Comparison of ENCODE assay signal across 9 cellular contexts in the genomic region with DNA sequence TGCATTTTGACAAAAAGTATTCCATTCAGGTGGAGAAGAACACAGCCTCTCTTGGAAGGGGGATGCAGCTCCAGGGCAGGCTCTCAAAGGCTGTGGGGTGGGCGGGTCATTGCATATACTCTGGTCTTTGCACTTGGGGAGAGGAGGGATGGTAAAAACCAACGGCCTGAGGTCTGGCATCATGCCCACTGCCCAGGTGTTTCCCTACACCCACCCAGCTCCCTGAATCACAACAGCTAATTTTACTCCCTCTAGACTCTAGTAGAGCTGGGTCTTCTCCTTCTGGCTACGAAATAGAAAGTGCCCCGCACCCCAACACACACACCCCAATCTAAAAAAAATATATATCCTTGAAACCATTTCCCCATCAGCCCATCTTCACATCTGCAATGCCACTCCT. TPM values are rescaled to one million over a fixed set of nuclear protein-coding genes. Genes with fewer than 3 reads are reported as not detected.
DNase-seq lines count a peak whose midpoint lies in the region; ATAC-seq, FAIRE-seq and TF ChIP-seq lines count a peak whose summit lies in the region.
"Had no signal": no experiment of that assay in that cellular context is flagged by ENCODE, and none has a peak within 500 bp of the region (broad histone marks: within the 10 kb centered on the region; RNA-seq: fewer than 3 reads in every experiment).

No MANE protein-coding gene starts in this region.

- intact Hi-C loops in ascending aorta (cut with DNase I) = loop anchor here (5.0 kb wide), 2 partner anchors 66 to 136 kb away; no protein-coding TSS in a partner anchor
- intact Hi-C loops in lower lobe of right lung (cut with DNase I) = no loop called here
- intact Hi-C loops in uterus (cut with DNase I; ENCODE audit: low total_unique reads) = no loop called here

- no peaks in the 10 kb centered on the region for H3K36me3 ChIP-seq in ascending aorta
- H3K36me3 ChIP-seq in lower lobe of right lung = no peaks in the 10 kb centered on the region
- H3K36me3 ChIP-seq in uterus = no peaks in the 10 kb centered on the region

- H3K4me1 ChIP-seq in ascending aorta (peaks cover 0 to 8% of the 10 kb centered on the region in 2 donors), lower lobe of right lung (peaks cover 10% of the 10 kb centered on the region), uterus (no peaks in the 10 kb centered on the region)

- DNase-seq in activated naive CD8-positive, alpha-beta T cell treated with anti-CD3 and anti-CD28 coated beads for 36 hours = no peak
- no peak for DNase-seq in ascending aorta (ENCODE audit: low spot score in 2 of 2)
- DNase-seq in lower lobe of right lung = no peak
- no peak for DNase-seq in uterus
- DNase-seq in GM19239 (ENCODE audit: insufficient read length, low spot score) = no peak
- DNase-seq: activated T-cell treated with anti-CD3 and anti-CD28 coated beads for 4 hours had no signal

- FAIRE-seq in GM19239 (lab: Jason Lieb, UNC) = no peak

- peaks cover 34% of the 10 kb centered on the region for H3K27me3 Mint-ChIP-seq in activated naive CD8-positive, alpha-beta T cell
- H3K27me3 Mint-ChIP-seq in activated naive CD8-positive, alpha-beta T cell treated with anti-CD3 and anti-CD28 coated beads for 36 hours = peaks cover 63% of the 10 kb centered on the region

- peaks cover 16% of the 10 kb centered on the region for H3K4me1 Mint-ChIP-seq in activated naive CD8-positive, alpha-beta T cell (ENCODE audit: low read depth)
- H3K4me1 Mint-ChIP-seq in activated naive CD8-positive, alpha-beta T cell treated with anti-CD3 and anti-CD28 coated beads for 36 hours = peaks cover 17% of the 10 kb centered on the region

- peak overlapping the region; percentile 83 to 94 for H3K4me3 ChIP-seq in ascending aorta
- peak overlapping the region; percentile 54 for H3K4me3 ChIP-seq in lower lobe of right lung
- H3K4me3 ChIP-seq in uterus = peak overlapping the region; percentile 48 to 55

- no peaks in the 10 kb centered on the region for H3K36me3 Mint-ChIP-seq in activated naive CD8-positive, alpha-beta T cell
- H3K36me3 Mint-ChIP-seq in activated naive CD8-positive, alpha-beta T cell treated with anti-CD3 and anti-CD28 coated beads for 36 hours = no peaks in the 10 kb centered on the region

- H3K9me3 ChIP-seq in ascending aorta (no peaks in the 10 kb centered on the region), lower lobe of right lung (no peaks in the 10 kb centered on the region), uterus (no peaks in the 10 kb centered on the region)

- no peaks in the 10 kb centered on the region for H3K9me3 Mint-ChIP-seq in activated naive CD8-positive, alpha-beta T cell (ENCODE audit: low read depth)
- H3K9me3 Mint-ChIP-seq in activated naive CD8-positive, alpha-beta T cell treated with anti-CD3 and anti-CD28 coated beads for 36 hours = no peaks in the 10 kb centered on the region

- peak overlapping the region; percentile 59 for H3K4me3 Mint-ChIP-seq in activated naive CD8-positive, alpha-beta T cell
- H3K4me3 Mint-ChIP-seq in activated naive CD8-positive, alpha-beta T cell treated with anti-CD3 and anti-CD28 coated beads for 36 hours = no peak overlapping the region

- ATAC-seq in lower lobe of right lung = no peak
- no peak for ATAC-seq in HG03354 (IDR thresholded peaks at IDR 0.05; ENCODE audit: poor library complexity, severe bottlenecking, unreplicated experiment)
- ATAC-seq in HG03442 (IDR thresholded peaks at IDR 0.05; ENCODE audit: unreplicated experiment) = no peak

- H3K27ac ChIP-seq in ascending aorta = peak overlapping the region; percentile 83 to 85
- no peak overlapping the region for H3K27ac ChIP-seq in lower lobe of right lung
- no peak overlapping the region for H3K27ac ChIP-seq in uterus

- TF ChIP-seq CTCF in ascending aorta (IDR thresholded peaks at IDR 0.05) = no peak
- TF ChIP-seq CTCF in lower lobe of right lung (IDR thresholded peaks at IDR 0.05) = no peak
- no peak for TF ChIP-seq CTCF in uterus (IDR thresholded peaks at IDR 0.05)

- TF ChIP-seq POLR2A in uterus (IDR thresholded peaks at IDR 0.05) = no peak

- H3K27me3 ChIP-seq in ascending aorta (no peaks in the 10 kb centered on the region), lower lobe of right lung (ENCODE audit: low read depth) (peaks cover 15% of the 10 kb centered on the region), uterus (no peaks in the 10 kb centered on the region)

- H3K27ac Mint-ChIP-seq in activated naive CD8-positive, alpha-beta T cell = no peak overlapping the region
- no peak overlapping the region for H3K27ac Mint-ChIP-seq in activated naive CD8-positive, alpha-beta T cell treated with anti-CD3 and anti-CD28 coated beads for 36 hours

RNA-seq across cellular contexts. Expression of gene MYLK, which starts 1.0 kb away (rescaled TPM):
- not detected for total RNA-seq in activated naive CD8-positive, alpha-beta T cell treated with anti-CD3 and anti-CD28 coated beads for 36 hours
- total RNA-seq in ascending aorta = 196 TPM
- 156 TPM for total RNA-seq in lower lobe of right lung
- total RNA-seq in uterus = 1,000 to 10,000 TPM in 1 of 4 donors, 100 to 1,000 TPM in 3; 420 to 1,252 (median 768) TPM

Comparison
In these comparisons a context has a peak if more than half of its experiments do, and no peak if none do; other contexts are left out.
1. H3K27ac ChIP-seq: peak in ascending aorta (2 of 2); none in lower lobe of right lung (single experiment) and uterus (0 of 2).
2. RNA of gene MYLK, which starts 1.0 kb away (total RNA-seq): 420 to 1,252 TPM in uterus, 196 TPM in ascending aorta (single experiment) and 156 TPM in lower lobe of right lung (single experiment); not detected in activated naive CD8-positive, alpha-beta T cell treated with anti-CD3 and anti-CD28 coated beads for 36 hours; every median in the first group is over 100 times any median in the second.
3. Peak in every context shown above with its lines, with median percentiles within 50 percentile points of each other: H3K4me3 ChIP-seq.